10 cellular contexts compared by ENCODE assay signal in genomic region chr6:56938634-56939294, GRCh38. TPM values are rescaled to one million over a fixed set of nuclear protein-coding genes. Genes with fewer than 3 reads are reported as not detected.
DNase-seq lines count a peak whose midpoint lies in the region; ATAC-seq and TF ChIP-seq lines count a peak whose summit lies in the region.
"Had no signal": no experiment of that assay in that cellular context is flagged by ENCODE, and none has a peak within 500 bp of the region (broad histone marks: within the 10 kb centered on the region; RNA-seq: fewer than 3 reads in every experiment).

No MANE protein-coding gene starts in this region.

- H3K4me3 ChIP-seq in AG04450 (ENCODE audit: low read depth, low read length) (no peak overlapping the region), colonic mucosa (no peak overlapping the region)
- H3K4me3 ChIP-seq: thyroid gland had no signal

- POLR2A ChIA-PET in AG04450 (lab: Yijun Ruan, JAX): interaction anchor here (0.7 to 0.8 kb wide), 2 partner anchors 17 to 88 kb away, joined by 3 to 4 read pairs; no protein-coding TSS in a partner anchor

- H3K9ac ChIP-seq in colonic mucosa (ENCODE audit: low read depth in 2 of 2, low read length in 2 of 2): no peak overlapping the region

- ATAC-seq in GM18909 (IDR thresholded peaks at IDR 0.05; ENCODE audit: poor library complexity, unreplicated experiment) (peak; percentile 56), HG03342 (IDR thresholded peaks at IDR 0.05; ENCODE audit: unreplicated experiment) (no peak)

- peaks cover 7% of the 10 kb centered on the region for H3K9me3 ChIP-seq in AG04450 (ENCODE audit: control insufficient read depth, insufficient read depth, low read length)
- H3K9me3 ChIP-seq in colonic mucosa: no peaks in the 10 kb centered on the region
- H3K9me3 ChIP-seq: thyroid gland had no signal

- intact Hi-C loops in colonic mucosa (cut with DNase I): no loop called here

- DNase-seq in AG04450 (ENCODE audit: low read depth, low spot score) (peak; percentile 88), RPMI7951 (ENCODE audit: low read depth) (peak; percentile 100), foreskin melanocyte (peak; percentile 27), NCI-H345 (lab: John Stamatoyannopoulos, UW) (no peak), colonic mucosa (no peak), NCI-H1105 (lab: John Stamatoyannopoulos, UW) (no peak)
- DNase-seq: NCI-H1417 treated with DMSO at 0.1 percent for 48 hours, thyroid gland had no signal

- H3K36me3 ChIP-seq in colonic mucosa: no peaks in the 10 kb centered on the region
- H3K36me3 ChIP-seq: thyroid gland had no signal

- H3K27me3 ChIP-seq in AG04450 (ENCODE audit: control insufficient read depth, insufficient read depth, low read length) (no peaks in the 10 kb centered on the region), colonic mucosa (no peaks in the 10 kb centered on the region)
- H3K27me3 ChIP-seq: thyroid gland had no signal

- H3K27ac ChIP-seq in AG04450 (ENCODE audit: low read depth, low read length) (peak overlapping the region; percentile 33), colonic mucosa (no peak overlapping the region)
- H3K27ac ChIP-seq: thyroid gland had no signal

- no peaks in the 10 kb centered on the region for H3K4me1 ChIP-seq in colonic mucosa
- H3K4me1 ChIP-seq: thyroid gland had no signal

- TF ChIP-seq CTCF in AG04450 (IDR thresholded peaks at IDR 0.05; ENCODE audit: low read depth, low read length): no peak
- TF ChIP-seq CTCF in colonic mucosa (IDR thresholded peaks at IDR 0.05): no peak

- CTCF ChIA-PET in AG04450 (lab: Charles Lee): interaction anchor here (0.7 to 1.9 kb wide), 5 partner anchors 11 to 36 kb away, joined by 3 to 16 read pairs (median 5); partner anchors contain the start of gene BEND6

RNA-seq across cellular contexts. Expression of gene BEND6, which starts 16.1 kb away (rescaled TPM):
- 9.2 and 15.4 TPM in 2 replicates for polyA plus RNA-seq in AG04450 (2011; rRNA removed)
- polyA minus RNA-seq in AG04450 (2011; rRNA and poly(A)+ RNA removed): 4.1 and 6.7 TPM in 2 replicates
- total RNA-seq in RPMI7951 (2014; rRNA removed; shearing (Covaris generic)): 21.6 and 24.6 TPM in 2 replicates
- under 1 TPM; 0.32 to 0.61 TPM for total RNA-seq in colonic mucosa

Comparison
In these comparisons a context has a peak if more than half of its experiments do, and no peak if none do; other contexts are left out.
1. DNase-seq: peak in AG04450 (single experiment), RPMI7951 (single experiment) and foreskin melanocyte (single experiment); none in NCI-H345 (single experiment), colonic mucosa (single experiment) and NCI-H1105 (single experiment).
2. RNA of gene BEND6, which starts 16.1 kb away (total RNA-seq): 21.6 to 24.6 TPM in RPMI7951; 0.32 to 0.61 TPM in colonic mucosa; every median in the first group is over 10 times any median in the second.